ENCODE assay signal across 9 cellular contexts in the genomic region with DNA sequence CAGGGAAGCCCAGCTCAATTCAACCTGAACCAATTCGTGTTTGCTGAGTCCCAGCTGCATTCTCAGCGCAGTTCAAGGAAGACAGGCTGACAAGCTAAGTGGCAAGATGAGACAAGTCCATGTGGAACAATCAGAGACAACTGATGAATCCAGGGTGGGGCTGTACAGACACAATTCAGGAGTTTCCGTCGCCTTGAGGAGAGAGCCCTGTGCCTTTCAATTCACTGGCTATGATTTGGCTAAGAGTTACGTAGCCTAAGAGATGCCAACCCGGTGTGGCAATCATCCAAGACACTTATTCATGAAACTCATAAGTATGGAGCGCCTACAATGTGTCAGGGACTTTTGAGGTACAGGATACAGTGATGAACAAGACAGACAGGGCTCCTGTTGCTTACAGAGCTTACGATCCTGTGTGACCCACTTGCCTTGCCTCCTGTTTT. TPM values are rescaled to one million over a fixed set of nuclear protein-coding genes. Genes with fewer than 3 reads are reported as not detected.
DNase-seq lines count a peak whose midpoint lies in the region; ATAC-seq and TF ChIP-seq lines count a peak whose summit lies in the region.
"Had no signal": no experiment of that assay in that cellular context is flagged by ENCODE, and none has a peak within 500 bp of the region (broad histone marks: within the 10 kb centered on the region; RNA-seq: fewer than 3 reads in every experiment).

No MANE protein-coding gene starts in this region.

- no peaks in the 10 kb centered on the region for H3K27me3 ChIP-seq in CD4-positive, alpha-beta memory T cell (ENCODE audit: insufficient read depth, low read length)
- H3K27me3 ChIP-seq in tibial nerve (no peaks in the 10 kb centered on the region), transverse colon (no peaks in the 10 kb centered on the region)

- peaks cover 60% of the 10 kb centered on the region for H3K4me1 ChIP-seq in CD4-positive, alpha-beta memory T cell (ENCODE audit: insufficient read depth, low read length)
- no peaks in the 10 kb centered on the region for H3K4me1 ChIP-seq in tibial nerve
- no peaks in the 10 kb centered on the region for H3K4me1 ChIP-seq in transverse colon

- CTCF ChIA-PET in CD4-positive, alpha-beta memory T cell (lab: Charles Lee; ENCODE audit: partially characterized antibody) = interaction anchor here (0.8 to 1.5 kb wide), 6 partner anchors 11 to 81 kb away, joined by 3 to 7 read pairs (median 4); no protein-coding TSS in a partner anchor

- H3K27me3 Mint-ChIP-seq in CD4-positive, alpha-beta memory T cell = no peaks in the 10 kb centered on the region
- H3K27me3 Mint-ChIP-seq in activated naive CD8-positive, alpha-beta T cell treated with anti-CD3 and anti-CD28 coated beads for 36 hours = no peaks in the 10 kb centered on the region

- DNase-seq in CD4-positive, alpha-beta memory T cell = peak in 1 of 5 donors; percentile 78
- DNase-seq in Jurkat, Clone E6-1 (ENCODE audit: low read depth, low spot score) = peak; percentile 20
- DNase-seq in activated naive CD8-positive, alpha-beta T cell treated with anti-CD3 and anti-CD28 coated beads for 36 hours = no peak
- DNase-seq in MV-4-11 (lab: John Stamatoyannopoulos, UW) (no peak), AG08396 (ENCODE audit: low spot score) (no peak), tibial nerve (ENCODE audit: low spot score in 2 of 2) (no peak), transverse colon (no peak)

- peak overlapping the region; percentile 65 for H3K27ac ChIP-seq in CD4-positive, alpha-beta memory T cell (ENCODE audit: low read depth, low read length)
- no peak overlapping the region for H3K27ac ChIP-seq in tibial nerve
- no peak overlapping the region for H3K27ac ChIP-seq in transverse colon
- H3K27ac ChIP-seq: KMS-11 had no signal

- peak overlapping the region; percentile 91 to 99 (median 95) for H3K27ac Mint-ChIP-seq in CD4-positive, alpha-beta memory T cell
- H3K27ac Mint-ChIP-seq in activated naive CD8-positive, alpha-beta T cell treated with anti-CD3 and anti-CD28 coated beads for 36 hours = peak overlapping the region; percentile 98

- TF ChIP-seq EP300 in tibial nerve (IDR thresholded peaks at IDR 0.05) = no peak
- TF ChIP-seq EP300 in transverse colon (IDR thresholded peaks at IDR 0.05; ENCODE audit: low read depth) = no peak

- H3K4me3 Mint-ChIP-seq in CD4-positive, alpha-beta memory T cell = peak overlapping the region; percentile 4 to 87 (median 78)
- peak overlapping the region; percentile 67 for H3K4me3 Mint-ChIP-seq in activated naive CD8-positive, alpha-beta T cell treated with anti-CD3 and anti-CD28 coated beads for 36 hours

- peaks cover 3% of the 10 kb centered on the region for H3K36me3 ChIP-seq in CD4-positive, alpha-beta memory T cell (ENCODE audit: insufficient read depth, low read length)
- H3K36me3 ChIP-seq in tibial nerve = no peaks in the 10 kb centered on the region
- no peaks in the 10 kb centered on the region for H3K36me3 ChIP-seq in transverse colon

- TF ChIP-seq CTCF in tibial nerve (IDR thresholded peaks at IDR 0.05) (no peak), transverse colon (IDR thresholded peaks at IDR 0.05) (no peak)

- H3K9me3 Mint-ChIP-seq in CD4-positive, alpha-beta memory T cell = no peaks in the 10 kb centered on the region
- H3K9me3 Mint-ChIP-seq in activated naive CD8-positive, alpha-beta T cell treated with anti-CD3 and anti-CD28 coated beads for 36 hours = peaks cover 9% of the 10 kb centered on the region

- H3K9me3 ChIP-seq in CD4-positive, alpha-beta memory T cell (ENCODE audit: control insufficient read depth in 1 of 2, low read length in 2 of 2) = no peaks in the 10 kb centered on the region
- H3K9me3 ChIP-seq in tibial nerve (no peaks in the 10 kb centered on the region), transverse colon (no peaks in the 10 kb centered on the region)

- POLR2A ChIA-PET in CD4-positive, alpha-beta memory T cell (lab: Charles Lee; ENCODE audit: partially characterized antibody) = interaction anchor here (0.9 to 1.8 kb wide), 11 partner anchors 9 to 368 kb away, joined by 3 to 13 read pairs (median 6); partner anchors contain the start of gene ABHD10

- ATAC-seq in GM21576 (IDR thresholded peaks at IDR 0.05; ENCODE audit: unreplicated experiment) = peak; percentile 12

- H3K4me3 ChIP-seq in CD4-positive, alpha-beta memory T cell (ENCODE audit: low read length in 2 of 2) = peak overlapping the region in 1 of 2 donors; percentile 20
- H3K4me3 ChIP-seq in Jurkat, Clone E6-1 (ENCODE audit: low read length) = no peak overlapping the region
- H3K4me3 ChIP-seq in tibial nerve (no peak overlapping the region), transverse colon (no peak overlapping the region)

- in situ Hi-C loops in transverse colon (cut with MboI; ENCODE audit: low pct_ligation_motif_present in 1 of 4, low pct_unique_long_range_greater_than_20kb in 1 of 4, low sequenced_read_pairs in 3 of 4) = no loop called here

- TF ChIP-seq POLR2A in tibial nerve (IDR thresholded peaks at IDR 0.05) (no peak), transverse colon (IDR thresholded peaks at IDR 0.05) (no peak)

- peaks cover 59 to 82% (median 68%) of the 10 kb centered on the region in 4 donors for H3K4me1 Mint-ChIP-seq in CD4-positive, alpha-beta memory T cell
- H3K4me1 Mint-ChIP-seq in activated naive CD8-positive, alpha-beta T cell treated with anti-CD3 and anti-CD28 coated beads for 36 hours = peaks cover 94% of the 10 kb centered on the region

- H3K36me3 Mint-ChIP-seq in CD4-positive, alpha-beta memory T cell = peaks cover 66 to 69% of the 10 kb centered on the region in 2 donors
- peaks cover 88% of the 10 kb centered on the region for H3K36me3 Mint-ChIP-seq in activated naive CD8-positive, alpha-beta T cell treated with anti-CD3 and anti-CD28 coated beads for 36 hours

- 82 to 85% methylated on average over 8 of the region's 8 CpGs for WGBS in tibial nerve, 2 donors
- WGBS in transverse colon (ENCODE audit: low coverage in 1 of 2), 2 donors = 70 to 77% methylated on average over 5 to 8 of the region's 8 CpGs

- intact Hi-C loops in CD4-positive, alpha-beta memory T cell (cut with micrococcal nuclease) = loop anchor here (1.0 to 5.0 kb wide), 4 partner anchors 58 to 1808 kb away; partner anchors contain the start of gene NECTIN3
- intact Hi-C loops in transverse colon (cut with DNase I; ENCODE audit: low total_unique reads) = no loop called here

RNA-seq across cellular contexts. Expression of gene ZBED2, which starts 15.5 kb away (rescaled TPM):
- under 1 TPM in 1 of 2 experiments, not detected in 1; 0.19 TPM for total RNA-seq in CD4-positive, alpha-beta memory T cell
- polyA plus RNA-seq in CD4-positive, alpha-beta memory T cell = 1 to 10 TPM in 1 of 2 donors, not detected in 1; 1.4 TPM
- not detected for polyA plus RNA-seq in Jurkat, Clone E6-1 (2012; ENCODE audit: insufficient read depth, insufficient read length)
- 100 to 1,000 TPM; 122 to 123 TPM for total RNA-seq in activated naive CD8-positive, alpha-beta T cell treated with anti-CD3 and anti-CD28 coated beads for 36 hours
- not detected for total RNA-seq in tibial nerve
- not detected for total RNA-seq in transverse colon

Comparison
In these comparisons a context has a peak if more than half of its experiments do, and no peak if none do; other contexts are left out.
1. RNA of gene ZBED2, which starts 15.5 kb away (total RNA-seq): 122 to 123 TPM in activated naive CD8-positive, alpha-beta T cell treated with anti-CD3 and anti-CD28 coated beads for 36 hours; 0.19 TPM in CD4-positive, alpha-beta memory T cell, not detected in tibial nerve and not detected in transverse colon; every median in the first group is over 100 times any median in the second.